ENCODE assay signal across 8 cellular contexts in genomic region chr13:112693831-112694497, GRCh38. TPM values are rescaled to one million over a fixed set of nuclear protein-coding genes. Genes with fewer than 3 reads are reported as not detected.
DNase-seq lines count a peak whose midpoint lies in the region; ATAC-seq, FAIRE-seq and TF ChIP-seq lines count a peak whose summit lies in the region.

No MANE protein-coding gene starts in this region.

- peak; percentile 89 for FAIRE-seq in GM12892 (lab: Jason Lieb, UNC)

- ATAC-seq in HG02981 (IDR thresholded peaks at IDR 0.05; ENCODE audit: unreplicated experiment): no peak
- ATAC-seq in HG03520 (IDR thresholded peaks at IDR 0.05; ENCODE audit: unreplicated experiment): no peak

- TF ChIP-seq POLR2A in GM12892 (IDR thresholded peaks at IDR 0.05; ENCODE audit: low read depth, low read length) (no peak), erythroblast (IDR thresholded peaks at IDR 0.05; ENCODE audit: low read length) (no peak)

- DNase-seq in GM12892 (ENCODE audit: insufficient read length) (no peak), NCI-H69 (lab: John Stamatoyannopoulos, UW) (peak; percentile 37), erythroblast (lab: John Stamatoyannopoulos, UW) (peak; percentile 32 to 51), pons (ENCODE audit: low spot score) (peak; percentile 45), NCI-H187 (lab: John Stamatoyannopoulos, UW) (no peak), HuH-7.5 (ENCODE audit: low spot score) (no peak)

RNA-seq across cellular contexts. Expression of gene ATP11A, which starts 4.1 kb away (rescaled TPM):
- 18.7 TPM for polyA plus RNA-seq in GM12892 (2012; ENCODE audit: missing spikeins)

Comparison
In these comparisons a context has a peak if more than half of its experiments do, and no peak if none do; other contexts are left out.
1. DNase-seq: peak in NCI-H69 (single experiment), erythroblast (2 of 2) and pons (single experiment); none in GM12892 (single experiment), NCI-H187 (0 of 2) and HuH-7.5 (single experiment).